Comparison of ENCODE assay signal across 8 cellular contexts in the genomic region with DNA sequence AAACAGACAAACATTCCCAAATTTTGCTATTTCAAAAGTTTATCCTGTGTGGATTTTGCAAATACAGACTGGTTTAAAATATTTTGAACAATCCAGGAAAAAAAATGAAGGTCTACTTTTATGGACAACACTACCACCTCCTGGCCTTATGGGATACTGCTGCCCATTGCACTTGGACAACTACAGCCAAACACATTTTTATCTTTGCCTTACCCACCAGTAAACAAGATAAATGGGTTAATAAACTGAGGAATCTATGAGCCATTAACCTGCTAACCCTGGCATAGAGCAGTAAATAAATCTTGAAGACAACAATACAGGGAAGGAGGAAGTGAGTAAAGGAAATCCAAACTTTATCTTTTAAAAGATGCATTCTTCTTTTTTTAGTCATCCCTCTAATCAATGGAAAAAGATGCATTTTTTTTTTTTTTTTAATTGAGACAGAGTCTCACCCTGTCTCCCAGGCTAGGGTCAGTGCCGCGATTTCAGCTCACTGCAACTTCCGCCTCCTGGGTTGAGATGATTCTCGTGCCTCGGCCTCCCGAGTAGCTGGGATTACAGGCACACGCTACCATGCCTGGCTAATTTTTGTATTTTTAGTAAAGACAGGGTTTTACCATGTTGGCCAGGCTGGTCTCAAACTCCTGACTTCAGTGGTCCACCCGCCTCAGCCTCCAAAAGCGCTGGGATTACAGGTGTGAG. TPM values are rescaled to one million over a fixed set of nuclear protein-coding genes. Genes with fewer than 3 reads are reported as not detected.
DNase-seq lines count a peak whose midpoint lies in the region; ATAC-seq and TF ChIP-seq lines count a peak whose summit lies in the region.

No MANE protein-coding gene starts in this region.

- no peaks in the 10 kb centered on the region for H3K27me3 ChIP-seq in psoas muscle (ENCODE audit: insufficient read depth in 3 of 3, low read length in 2 of 3)

- H3K4me3 Mint-ChIP-seq in activated CD8-positive, alpha-beta T cell treated with anti-CD3 and anti-CD28 coated beads for 36 hours: no peak overlapping the region

- H3K4me3 ChIP-seq in fibroblast of villous mesenchyme (ENCODE audit: low read depth, low read length) (no peak overlapping the region), psoas muscle (no peak overlapping the region)

- peak; percentile 52 for ATAC-seq in activated CD8-positive, alpha-beta T cell treated with anti-CD3 and anti-CD28 coated beads for 36 hours
- ATAC-seq in psoas muscle (peak; percentile 34 to 55 (median 50)), GM18861 (IDR thresholded peaks at IDR 0.05; ENCODE audit: unreplicated experiment) (no peak), HG03108 (IDR thresholded peaks at IDR 0.05; ENCODE audit: unreplicated experiment) (no peak)

- peaks cover 16% of the 10 kb centered on the region for H3K27me3 Mint-ChIP-seq in activated CD8-positive, alpha-beta T cell treated with anti-CD3 and anti-CD28 coated beads for 36 hours

- peaks cover 19% of the 10 kb centered on the region for H3K4me1 Mint-ChIP-seq in activated CD8-positive, alpha-beta T cell treated with anti-CD3 and anti-CD28 coated beads for 36 hours (ENCODE audit: low read depth)

- H3K9me3 ChIP-seq in psoas muscle: no peaks in the 10 kb centered on the region

- WGBS in psoas muscle, 3 donors: 82 to 92% (median 92%) methylated on average over 9 of the region's 9 CpGs

- TF ChIP-seq CTCF in C4-2B (conservative IDR thresholded peaks at IDR 0.05) (peak; percentile 94), GM13977 (IDR thresholded peaks at IDR 0.05; ENCODE audit: extremely low read depth, insufficient read depth, missing control alignments) (peak; percentile 79), fibroblast of villous mesenchyme (IDR thresholded peaks at IDR 0.05; ENCODE audit: insufficient read depth, low read depth, low read length) (peak; percentile 86), psoas muscle (IDR thresholded peaks at IDR 0.05) (peak; percentile 94)
- peak; percentile 94 for TF ChIP-seq CTCF in activated CD8-positive, alpha-beta T cell treated with anti-CD3 and anti-CD28 coated beads for 36 hours (IDR thresholded peaks at IDR 0.05)

- H3K27ac ChIP-seq in C4-2B (no peak overlapping the region), psoas muscle (no peak overlapping the region)

- H3K36me3 Mint-ChIP-seq in activated CD8-positive, alpha-beta T cell treated with anti-CD3 and anti-CD28 coated beads for 36 hours (ENCODE audit: low read depth): no peaks in the 10 kb centered on the region

- no peaks in the 10 kb centered on the region for H3K36me3 ChIP-seq in psoas muscle (ENCODE audit: insufficient read depth in 1 of 2, low read depth in 1 of 2)

- H3K9me3 Mint-ChIP-seq in activated CD8-positive, alpha-beta T cell treated with anti-CD3 and anti-CD28 coated beads for 36 hours: no peaks in the 10 kb centered on the region

- H3K4me1 ChIP-seq in psoas muscle: peaks cover 10% of the 10 kb centered on the region

- DNase-seq in GM13977 (ENCODE audit: low spot score) (peak; percentile 72), NCI-H524 treated with DMSO at 0.1 percent for 48 hours (lab: John Stamatoyannopoulos, UW) (peak; percentile 14), fibroblast of villous mesenchyme (ENCODE audit: low read depth) (peak; percentile 87), psoas muscle (peak in 1 of 2 donors; percentile 17)
- peak; percentile 66 for DNase-seq in activated CD8-positive, alpha-beta T cell treated with anti-CD3 and anti-CD28 coated beads for 36 hours

- CTCF ChIA-PET in activated CD8-positive, alpha-beta T cell treated with anti-CD3 and anti-CD28 coated beads for 36 hours (lab: Charles Lee): interaction anchor here (0.8 to 4.1 kb wide), 15 partner anchors 8 to 293 kb away, joined by 3 to 36 read pairs (median 3); no protein-coding TSS in a partner anchor

- POLR2A ChIA-PET in activated CD8-positive, alpha-beta T cell treated with anti-CD3 and anti-CD28 coated beads for 36 hours (lab: Charles Lee): interaction anchor here (0.9 kb wide), 1 partner anchor 335 kb away, joined by 3 read pairs; no protein-coding TSS in a partner anchor

- in situ Hi-C loops in GM13977 (cut with MboI; ENCODE audit: low pct_unique_long_range_greater_than_20kb, low sequenced_read_pairs, unreplicated experiment): loop anchor here (10.0 kb wide), 1 partner anchor 255 kb away; a partner anchor contains a TSS

- H3K27ac Mint-ChIP-seq in activated CD8-positive, alpha-beta T cell treated with anti-CD3 and anti-CD28 coated beads for 36 hours: no peak overlapping the region

- intact Hi-C loops in activated CD8-positive, alpha-beta T cell treated with anti-CD3 and anti-CD28 coated beads for 36 hours (cut with micrococcal nuclease): loop anchor here (2.0 to 10.0 kb wide), 2 partner anchors 125 to 269 kb away; no protein-coding TSS in a partner anchor
- intact Hi-C loops in psoas muscle (cut with DNase I): loop anchor here (2.0 to 5.0 kb wide), 2 partner anchors 108 to 267 kb away; no protein-coding TSS in a partner anchor

RNA-seq across cellular contexts. Expression of a gene that starts 2.1 kb away (rescaled TPM):
- 1 to 10 TPM; 2.8 to 4.4 TPM for total RNA-seq in activated CD8-positive, alpha-beta T cell treated with anti-CD3 and anti-CD28 coated beads for 36 hours
- total RNA-seq in fibroblast of villous mesenchyme (29.3 and 39.3 TPM in 2 replicates), psoas muscle (10 to 100 TPM; 36.6 to 82.3 (median 41.9) TPM)
- 10 to 100 TPM; 15.5 to 59.9 (median 22.1) TPM for polyA plus RNA-seq in psoas muscle

RNA-seq across cellular contexts. Expression of a gene that starts 42.5 kb away (rescaled TPM):
- total RNA-seq in activated CD8-positive, alpha-beta T cell treated with anti-CD3 and anti-CD28 coated beads for 36 hours: 10 to 100 TPM; 11.9 to 12.5 TPM
- total RNA-seq in fibroblast of villous mesenchyme (9.0 and 12.5 TPM in 2 replicates), psoas muscle (1 to 10 TPM; 3.9 to 5.7 (median 4.3) TPM)
- polyA plus RNA-seq in psoas muscle: 1 to 10 TPM; 2.3 to 6.4 (median 2.4) TPM

RNA-seq across cellular contexts. Expression of a gene that starts 42.8 kb away (rescaled TPM):
- total RNA-seq in activated CD8-positive, alpha-beta T cell treated with anti-CD3 and anti-CD28 coated beads for 36 hours: 100 to 1,000 TPM; 105 to 113 TPM
- total RNA-seq in fibroblast of villous mesenchyme: 65.7 and 66.9 TPM in 2 replicates
- 10 to 100 TPM; 32.9 to 53.8 (median 52.5) TPM for total RNA-seq in psoas muscle
- 10 to 100 TPM; 63.5 to 67.7 (median 67.0) TPM for polyA plus RNA-seq in psoas muscle

Comparison
In these comparisons a context has a peak if more than half of its experiments do, and no peak if none do; other contexts are left out.
1. ATAC-seq: peak in activated CD8-positive, alpha-beta T cell treated with anti-CD3 and anti-CD28 coated beads for 36 hours (single experiment) and psoas muscle (4 of 4); none in GM18861 (single experiment) and HG03108 (single experiment).
2. Peak in every context shown above with its lines, with median percentiles within 50 percentile points of each other: CTCF ChIP-seq.